Comparison of ENCODE assay signal across 32 cellular contexts in genomic region chr3:49191741-49192140, GRCh38. TPM values are rescaled to one million over a fixed set of nuclear protein-coding genes. Genes with fewer than 3 reads are reported as not detected.
"Had no signal": no experiment of that assay in that cellular context is flagged by ENCODE, and none has a peak within 500 bp of the region (broad histone marks: within the 10 kb centered on the region; RNA-seq: fewer than 3 reads in every experiment).

No MANE protein-coding gene starts in this region.

- H3K4me3 Mint-ChIP-seq: activated B cell treated with CpG ODN at 0.5 μM for 24 hours; activated CD4-positive, alpha-beta memory T cell treated with anti-CD3 and anti-CD28 coated beads for 36 hours; activated naive CD4-positive, alpha-beta T cell treated with anti-CD3 and anti-CD28 coated beads for 36 hours; activated T-cell treated with anti-CD3 and anti-CD28 coated beads, Interleukin-2, amount 50 U/mL, for 4 hours; activated T-helper 1 cell treated with anti-CD3 and anti-CD28 coated beads, Interleukin-12 subunit alpha, Interleukin-12 subunit beta, Interleukin-2, Interleukin-4 antibody, amounts not matched to agents 30 ng/mL and 10 ng/mL and 1 ng/mL, durations not matched to agents 14 hours and 24 hours and 36 hours had no signal

- H3K9me3 ChIP-seq: adrenal gland, body of pancreas, breast epithelium, MG63 had no signal

- H3K4me1 ChIP-seq: body of pancreas, breast epithelium had no signal

- H3K4me1 Mint-ChIP-seq: activated B cell treated with CpG ODN at 0.5 μM for 24 hours had no signal

- H3K27ac Mint-ChIP-seq: activated B cell treated with CpG ODN at 0.5 μM for 24 hours; activated CD4-positive, alpha-beta memory T cell treated with anti-CD3 and anti-CD28 coated beads for 36 hours; activated naive CD4-positive, alpha-beta T cell treated with anti-CD3 and anti-CD28 coated beads for 36 hours; activated naive CD4-positive, alpha-beta T cell treated with anti-CD3 and anti-CD28 coated beads, Interleukin-2, amount 50 U/mL, for 72 hours; activated T-helper 1 cell treated with anti-CD3 and anti-CD28 coated beads, Interleukin-12 subunit alpha, Interleukin-12 subunit beta, Interleukin-2, Interleukin-4 antibody, amounts not matched to agents 30 ng/mL and 10 ng/mL and 1 ng/mL, durations not matched to agents 14 hours and 24 hours and 36 hours had no signal

- H3K4me3 ChIP-seq: adrenal gland, body of pancreas, breast epithelium, MG63 had no signal

- H3K36me3 Mint-ChIP-seq: activated CD4-positive, alpha-beta memory T cell treated with anti-CD3 and anti-CD28 coated beads for 36 hours; activated naive CD4-positive, alpha-beta T cell treated with anti-CD3 and anti-CD28 coated beads, Interleukin-2, amount 50 U/mL, for 72 hours had no signal

- H3K27ac ChIP-seq: adrenal gland, body of pancreas, breast epithelium, VCaP had no signal

- H3K27me3 ChIP-seq: adrenal gland, body of pancreas, breast epithelium, MG63 had no signal

- H3K9me3 Mint-ChIP-seq: activated B cell treated with CpG ODN at 0.5 μM for 24 hours; activated CD4-positive, alpha-beta memory T cell treated with anti-CD3 and anti-CD28 coated beads for 36 hours; activated naive CD4-positive, alpha-beta T cell treated with anti-CD3 and anti-CD28 coated beads for 36 hours; activated naive CD4-positive, alpha-beta T cell treated with anti-CD3 and anti-CD28 coated beads, Interleukin-2, amount 50 U/mL, for 72 hours; activated T-cell treated with anti-CD3 and anti-CD28 coated beads, Interleukin-2, amount 50 U/mL, for 4 hours; activated T-helper 1 cell treated with anti-CD3 and anti-CD28 coated beads, Interleukin-12 subunit alpha, Interleukin-12 subunit beta, Interleukin-2, Interleukin-4 antibody, amounts not matched to agents 30 ng/mL and 10 ng/mL and 1 ng/mL, durations not matched to agents 14 hours and 24 hours and 36 hours had no signal

- ATAC-seq: activated naive CD4-positive, alpha-beta T cell treated with anti-CD3 and anti-CD28 coated beads, Interleukin-2, amount 50 U/mL, for 72 hours; activated T-cell treated with anti-CD3 and anti-CD28 coated beads, Interleukin-2, amount 50 U/mL, for 4 hours; body of pancreas; Panc1 had no signal

- DNase-seq: activated B cell treated with CpG ODN at 0.5 μM for 24 hours; activated CD4-positive, alpha-beta memory T cell treated with anti-CD3 and anti-CD28 coated beads for 36 hours; activated CD4-positive, alpha-beta T cell treated with anti-CD3 and anti-CD28 coated beads for 4 hours; activated CD4-positive, alpha-beta T cell treated with anti-CD3 and anti-CD28 coated beads, Interleukin-2, amount 50 U/mL, for 1 hour; activated CD4-positive, CD25-positive, alpha-beta regulatory T cell treated with anti-CD3 and anti-CD28 coated beads, Interleukin-2, amount 50 U/mL, for 72 hours; activated CD8-positive, alpha-beta memory T cell treated with anti-CD3 and anti-CD28 coated beads, Interleukin-2, amount 50 U/mL, for 4 hours; activated gamma-delta T cell treated with Interleukin-2 at 50 U/mL for 16 hours; activated naive CD4-positive, alpha-beta T cell treated with anti-CD3 and anti-CD28 coated beads for 36 hours; activated T-cell treated with anti-CD3 and anti-CD28 coated beads for 4 hours; activated T-cell treated with anti-CD3 and anti-CD28 coated beads, Interleukin-2, amount 50 U/mL, for 4 hours; adrenal gland; body of pancreas; Kasumi-1; KG1; MG63; NCI-H1092; NCI-H1436 treated with DMSO at 0.1 percent for 48 hours; NCI-H1694 treated with DMSO at 0.1 percent for 48 hours; NCI-H2029; NCI-H345; NCI-H524 treated with DMSO at 0.1 percent for 48 hours; SIG-M5; SW 1271; T-helper 1 cell; T-helper 2 cell; T-helper 9 cell had no signal

- FAIRE-seq: astrocyte had no signal

- H3K36me3 ChIP-seq: adrenal gland, breast epithelium, MG63 had no signal

RNA-seq across cellular contexts. Expression of gene LAMB2, which starts 58.9 kb away (rescaled TPM):
- total RNA-seq: activated B cell treated with CpG ODN at 0.5 μM for 24 hours; activated CD4-positive, alpha-beta memory T cell treated with anti-CD3 and anti-CD28 coated beads for 36 hours; activated naive CD4-positive, alpha-beta T cell treated with anti-CD3 and anti-CD28 coated beads for 36 hours; activated T-helper 1 cell treated with anti-CD3 and anti-CD28 coated beads, Interleukin-12 subunit alpha, Interleukin-12 subunit beta, Interleukin-2, Interleukin-4 antibody, amounts not matched to agents 30 ng/mL and 10 ng/mL and 1 ng/mL, durations not matched to agents 14 hours and 24 hours and 36 hours had no signal
